Comparison of ENCODE assay signal across 8 cellular contexts in the genomic region with DNA sequence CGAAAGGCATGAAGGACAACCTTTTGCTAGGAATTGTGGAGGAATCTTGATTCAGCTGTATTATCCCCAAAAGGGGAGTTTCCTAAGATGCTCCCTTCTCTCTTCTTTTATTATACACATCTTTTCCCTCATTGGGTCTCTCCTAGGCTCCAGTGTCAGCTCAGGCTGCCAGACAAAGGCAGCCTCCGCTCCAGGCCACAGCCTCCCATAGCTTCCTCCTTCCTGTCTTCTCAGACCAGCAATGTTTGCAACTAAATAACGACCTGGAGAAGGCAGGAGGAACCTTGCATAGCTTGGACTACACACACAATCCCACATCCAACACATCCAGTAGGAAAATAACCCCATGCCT. TPM values are rescaled to one million over a fixed set of nuclear protein-coding genes. Genes with fewer than 3 reads are reported as not detected.
DNase-seq lines count a peak whose midpoint lies in the region; ATAC-seq, FAIRE-seq and TF ChIP-seq lines count a peak whose summit lies in the region.

No MANE protein-coding gene starts in this region.

- no peak for DNase-seq in GM12865 (ENCODE audit: low read depth)
- DNase-seq in OCI-M1 (lab: John Stamatoyannopoulos, UW): peak; percentile 56
- no peak for DNase-seq in endothelial cell of umbilical vein (ENCODE audit: low read depth, low spot score)
- DNase-seq in progenitor cell of endocrine pancreas (ENCODE audit: low spot score, unreplicated experiment): no peak
- DNase-seq in GM03348 (ENCODE audit: low spot score): no peak
- DNase-seq in RKO (ENCODE audit: low spot score): no peak

- no peaks in the 10 kb centered on the region for H3K9me3 Mint-ChIP-seq in progenitor cell of endocrine pancreas (ENCODE audit: low read depth)

- intact Hi-C loops in endothelial cell of umbilical vein (cut with micrococcal nuclease): loop anchor here (1.0 kb wide), 1 partner anchor 19 kb away; no protein-coding TSS in a partner anchor

- dilution Hi-C loops in endothelial cell of umbilical vein (cut with MboI; ENCODE audit: extremely low pct_ligation_motif_present, low sequenced_read_pairs): no loop called here

- TF ChIP-seq POLR2A in endothelial cell of umbilical vein (IDR thresholded peaks at IDR 0.05; ENCODE audit: low read depth, low read length): no peak

- peak overlapping the region; percentile 74 for H3K9ac ChIP-seq in endothelial cell of umbilical vein (replicated peaks; ENCODE audit: extremely low read depth, insufficient read depth, low read length)

- H3K4me2 ChIP-seq in endothelial cell of umbilical vein (ENCODE audit: insufficient read depth, low read length): peak overlapping the region; percentile 55

- H3K27me3 Mint-ChIP-seq in progenitor cell of endocrine pancreas: peaks cover 55% of the 10 kb centered on the region

- no peaks in the 10 kb centered on the region for H3K36me3 Mint-ChIP-seq in progenitor cell of endocrine pancreas (ENCODE audit: insufficient read depth)

- H3K36me3 ChIP-seq in endothelial cell of umbilical vein (ENCODE audit: control insufficient read depth in 2 of 2, extremely low read depth in 1 of 2, insufficient read depth in 2 of 2, low read length in 2 of 2): peaks cover 0 to 14% of the 10 kb centered on the region in 2 experiments

- H3K27ac Mint-ChIP-seq in progenitor cell of endocrine pancreas: peak overlapping the region; percentile 97

- peak overlapping the region; percentile 86 for H3K4me3 Mint-ChIP-seq in progenitor cell of endocrine pancreas (ENCODE audit: low read depth)

- peaks cover 22% of the 10 kb centered on the region in 2 experiments for H3K27me3 ChIP-seq in endothelial cell of umbilical vein (ENCODE audit: control insufficient read depth in 2 of 2, insufficient read depth in 2 of 2, low read length in 2 of 2)

- peaks cover 11% of the 10 kb centered on the region for H3K4me1 ChIP-seq in endothelial cell of umbilical vein (ENCODE audit: control insufficient read depth, extremely low read depth, insufficient read depth, low read length)

- ATAC-seq in HG02588 (IDR thresholded peaks at IDR 0.05; ENCODE audit: unreplicated experiment): no peak
- ATAC-seq in GM18519 (IDR thresholded peaks at IDR 0.05; ENCODE audit: low FRiP score, unreplicated experiment): no peak

- peaks cover 17% of the 10 kb centered on the region for H3K4me1 Mint-ChIP-seq in progenitor cell of endocrine pancreas (ENCODE audit: low read depth)

- FAIRE-seq in endothelial cell of umbilical vein (lab: Jason Lieb, UNC): no peak

- H3K9me1 ChIP-seq in endothelial cell of umbilical vein (replicated peaks; ENCODE audit: control insufficient read depth, extremely low read depth, insufficient read depth, low read length): no peaks in the 10 kb centered on the region

- TF ChIP-seq CTCF in GM12865 (IDR thresholded peaks at IDR 0.05; ENCODE audit: insufficient read depth, low read depth, low read length, missing control alignments) (no peak), endothelial cell of umbilical vein (IDR thresholded peaks at IDR 0.05; ENCODE audit: extremely low read depth in 1 of 2, insufficient read depth in 1 of 2, low read depth in 1 of 2, low read length in 2 of 2) (no peak), progenitor cell of endocrine pancreas (IDR thresholded peaks at IDR 0.05; ENCODE audit: unreplicated experiment) (no peak)

- BruUV-seq in endothelial cell of umbilical vein (replicated peaks; lab: Mats Ljungman, UMichigan): no TSS peak

- peak overlapping the region; percentile 56 for H2AFZ ChIP-seq in endothelial cell of umbilical vein (ENCODE audit: low read depth, low read length)

- H3K9me3 ChIP-seq in endothelial cell of umbilical vein (replicated peaks; ENCODE audit: control insufficient read depth, insufficient read depth, low read length): no peaks in the 10 kb centered on the region

- POLR2A ChIA-PET in endothelial cell of umbilical vein (lab: Charles Lee): interaction anchor here (1.1 to 1.7 kb wide), 2 partner anchors 9 to 13 kb away, joined by 3 to 6 read pairs; partner anchors contain the start of genes PDZD7 and SFXN3

- H3K4me3 ChIP-seq in GM12865 (ENCODE audit: low read depth, low read length) (peak overlapping the region; percentile 69), endothelial cell of umbilical vein (replicated peaks in 1 of 3; ENCODE audit: insufficient read depth in 1 of 3, low read depth in 1 of 3, low read length in 3 of 3) (peak overlapping the region; percentile 12 to 50 (median 38))

- no peaks in the 10 kb centered on the region for H3K79me2 ChIP-seq in endothelial cell of umbilical vein (ENCODE audit: control insufficient read depth, insufficient read depth, low read length)

- peak overlapping the region; percentile 71 for H3K27ac ChIP-seq in endothelial cell of umbilical vein (ENCODE audit: insufficient read depth, low read depth, low read length)

- H4K20me1 ChIP-seq in endothelial cell of umbilical vein (replicated peaks; ENCODE audit: control insufficient read depth, extremely low read depth, insufficient read depth, low read length): no peaks in the 10 kb centered on the region

- CTCF ChIA-PET in endothelial cell of umbilical vein (lab: Charles Lee): interaction anchor here (0.8 to 9.9 kb wide), 15 partner anchors 9 to 98 kb away, joined by 3 to 165 read pairs (median 6); partner anchors contain the start of genes KAZALD1, PDZD7 and SFXN3

TF ChIP-seq in endothelial cell of umbilical vein, 7 proteins besides CTCF, POLR2A, EP300 and RAD21 (continues in another document):
- TF ChIP-seq MAX (IDR thresholded peaks at IDR 0.05; ENCODE audit: insufficient read depth, insufficient read length) (no peak), MYC (IDR thresholded peaks at IDR 0.05; ENCODE audit: low read depth, low read length) (no peak), POLR2AphosphoS5 (IDR thresholded peaks at IDR 0.05; ENCODE audit: insufficient read depth, low read depth, low read length) (no peak), GATA2 (IDR thresholded peaks at IDR 0.05; ENCODE audit: insufficient read depth, insufficient read length, low read depth, low read length) (no peak), FOS (IDR thresholded peaks at IDR 0.05; ENCODE audit: borderline replicate concordance, insufficient read depth, low read length) (no peak)

RNA-seq across cellular contexts. Expression of gene SFXN3, which starts 12.3 kb away (rescaled TPM):
- total RNA-seq in endothelial cell of umbilical vein (79.6 and 83.1 TPM in 2 replicates), progenitor cell of endocrine pancreas (4.4 and 6.1 TPM in 2 replicates)
- polyA plus RNA-seq in endothelial cell of umbilical vein: 117 and 125 TPM in 2 replicates
- polyA plus RNA-seq in endothelial cell of umbilical vein (2011; cell fraction: cytosol; rRNA removed): 75.8 and 81.7 TPM in 2 replicates
- 327 and 344 TPM in 2 replicates for polyA plus RNA-seq in endothelial cell of umbilical vein (2011; cell fraction: nucleus; rRNA removed)
- polyA plus RNA-seq in endothelial cell of umbilical vein (2012): 67.4 and 75.2 TPM in 2 replicates
- 177 and 187 TPM in 2 replicates for polyA minus RNA-seq in endothelial cell of umbilical vein
- 82.2 TPM for polyA minus RNA-seq in endothelial cell of umbilical vein (2011; cell fraction: cytosol; rRNA and poly(A)+ RNA removed)
- polyA minus RNA-seq in endothelial cell of umbilical vein (2011; cell fraction: nucleus; rRNA and poly(A)+ RNA removed): 63.1 and 94.4 TPM in 2 replicates

RNA-seq across cellular contexts. Expression of gene PDZD7, which starts 12.4 kb away (rescaled TPM):
- 0.55 and 1.6 TPM in 2 replicates for total RNA-seq in endothelial cell of umbilical vein
- 0.41 and 0.92 TPM in 2 replicates for polyA plus RNA-seq in endothelial cell of umbilical vein
- 0.36 and 0.69 TPM in 2 replicates for polyA plus RNA-seq in endothelial cell of umbilical vein (2011; cell fraction: cytosol; rRNA removed)
- 1.3 and 1.7 TPM in 2 replicates for polyA plus RNA-seq in endothelial cell of umbilical vein (2011; cell fraction: nucleus; rRNA removed)
- 1.0 and 2.6 TPM in 2 replicates for polyA plus RNA-seq in endothelial cell of umbilical vein (2012)
- 0.22 and 0.45 TPM in 2 replicates for polyA minus RNA-seq in endothelial cell of umbilical vein
- 0.72 TPM for polyA minus RNA-seq in endothelial cell of umbilical vein (2011; cell fraction: cytosol; rRNA and poly(A)+ RNA removed)
- 0.14 TPM in 1 of 2 replicates, not detected in the other for polyA minus RNA-seq in endothelial cell of umbilical vein (2011; cell fraction: nucleus; rRNA and poly(A)+ RNA removed)
- 0.29 and 0.84 TPM in 2 replicates for total RNA-seq in progenitor cell of endocrine pancreas

RNA-seq across cellular contexts. Expression of gene KAZALD1, which starts 18.5 kb away (rescaled TPM):
- total RNA-seq in endothelial cell of umbilical vein (2.9 and 3.3 TPM in 2 replicates), progenitor cell of endocrine pancreas (1.3 and 2.0 TPM in 2 replicates)
- 3.0 TPM in 2 replicates for polyA plus RNA-seq in endothelial cell of umbilical vein
- polyA plus RNA-seq in endothelial cell of umbilical vein (2011; cell fraction: cytosol; rRNA removed): 2.0 and 2.7 TPM in 2 replicates
- 2.5 and 3.7 TPM in 2 replicates for polyA plus RNA-seq in endothelial cell of umbilical vein (2011; cell fraction: nucleus; rRNA removed)
- polyA plus RNA-seq in endothelial cell of umbilical vein (2012): 0.44 and 0.63 TPM in 2 replicates
- polyA minus RNA-seq in endothelial cell of umbilical vein: 2.7 and 2.8 TPM in 2 replicates
- 27.1 TPM for polyA minus RNA-seq in endothelial cell of umbilical vein (2011; cell fraction: cytosol; rRNA and poly(A)+ RNA removed)
- polyA minus RNA-seq in endothelial cell of umbilical vein (2011; cell fraction: nucleus; rRNA and poly(A)+ RNA removed): 0.91 and 1.1 TPM in 2 replicates

RNA-seq across cellular contexts. Expression of gene LZTS2, which starts 43.7 kb away (rescaled TPM):
- total RNA-seq in endothelial cell of umbilical vein: 63.7 and 70.8 TPM in 2 replicates
- polyA plus RNA-seq in endothelial cell of umbilical vein: 79.5 and 93.2 TPM in 2 replicates
- 47.6 and 58.9 TPM in 2 replicates for polyA plus RNA-seq in endothelial cell of umbilical vein (2011; cell fraction: cytosol; rRNA removed)
- polyA plus RNA-seq in endothelial cell of umbilical vein (2011; cell fraction: nucleus; rRNA removed): 72.5 and 108 TPM in 2 replicates
- 36.0 and 47.0 TPM in 2 replicates for polyA plus RNA-seq in endothelial cell of umbilical vein (2012)
- 32.0 and 39.4 TPM in 2 replicates for polyA minus RNA-seq in endothelial cell of umbilical vein
- polyA minus RNA-seq in endothelial cell of umbilical vein (2011; cell fraction: cytosol; rRNA and poly(A)+ RNA removed): 16.4 TPM
- 16.7 and 31.8 TPM in 2 replicates for polyA minus RNA-seq in endothelial cell of umbilical vein (2011; cell fraction: nucleus; rRNA and poly(A)+ RNA removed)
- 81.1 and 83.2 TPM in 2 replicates for total RNA-seq in progenitor cell of endocrine pancreas

RNA-seq across cellular contexts. Expression of gene TWNK, which starts 56.0 kb away (rescaled TPM):
- total RNA-seq in endothelial cell of umbilical vein: 10.9 and 12.3 TPM in 2 replicates
- 4.3 and 5.6 TPM in 2 replicates for polyA plus RNA-seq in endothelial cell of umbilical vein
- 7.0 and 8.7 TPM in 2 replicates for polyA plus RNA-seq in endothelial cell of umbilical vein (2011; cell fraction: cytosol; rRNA removed)
- polyA plus RNA-seq in endothelial cell of umbilical vein (2011; cell fraction: nucleus; rRNA removed): 8.0 and 9.7 TPM in 2 replicates
- 12.8 and 12.9 TPM in 2 replicates for polyA plus RNA-seq in endothelial cell of umbilical vein (2012)
- 11.8 and 13.0 TPM in 2 replicates for polyA minus RNA-seq in endothelial cell of umbilical vein
- polyA minus RNA-seq in endothelial cell of umbilical vein (2011; cell fraction: cytosol; rRNA and poly(A)+ RNA removed): 14.4 TPM
- 5.4 and 5.8 TPM in 2 replicates for polyA minus RNA-seq in endothelial cell of umbilical vein (2011; cell fraction: nucleus; rRNA and poly(A)+ RNA removed)
- 12.8 and 13.3 TPM in 2 replicates for total RNA-seq in progenitor cell of endocrine pancreas

Comparison
In these comparisons a context has a peak if more than half of its experiments do, and no peak if none do; other contexts are left out.
1. RNA of gene SFXN3, which starts 12.3 kb away (total RNA-seq): 79.6 to 83.1 TPM in endothelial cell of umbilical vein; 4.4 to 6.1 TPM in progenitor cell of endocrine pancreas; every median in the first group is over 10 times any median in the second.